16 cellular contexts compared by ENCODE assay signal in genomic region chr1:97832490-97832889, GRCh38.
DNase-seq lines count a peak whose midpoint lies in the region; ATAC-seq and TF ChIP-seq lines count a peak whose summit lies in the region.
"Had no signal": no experiment of that assay in that cellular context is flagged by ENCODE, and none has a peak within 500 bp of the region (broad histone marks: within the 10 kb centered on the region; RNA-seq: fewer than 3 reads in every experiment).

No MANE protein-coding gene starts in this region.

- H2BK15ac ChIP-seq in neuronal stem cell (ENCODE audit: low read length) = no peak overlapping the region

- no peaks in the 10 kb centered on the region for H3K9me3 ChIP-seq in neuronal stem cell (replicated peaks in 1 of 2; ENCODE audit: control insufficient read depth in 2 of 2, insufficient read depth in 1 of 2, low read depth in 1 of 2, low read length in 2 of 2)
- H3K9me3 ChIP-seq in CD8-positive, alpha-beta T cell (ENCODE audit: low read length) = no peaks in the 10 kb centered on the region
- H3K9me3 ChIP-seq: left lung had no signal

- no peak overlapping the region for H3K4me3 Mint-ChIP-seq in CD8-positive, alpha-beta T cell
- H3K4me3 Mint-ChIP-seq: activated CD4-positive, alpha-beta memory T cell treated with anti-CD3 and anti-CD28 coated beads, Interleukin-2, amount 10 ng/mL, durations not matched to agents 7 days and 5 days; CD4-positive, CD25-positive, alpha-beta regulatory T cell; natural killer cell; stimulated activated naive CD8-positive, alpha-beta T cell treated with anti-CD3 and anti-CD28 coated beads, Interleukin-15, amount 100 ng/mL, for 72 hours had no signal

- H3K27ac Mint-ChIP-seq in CD8-positive, alpha-beta T cell = no peak overlapping the region
- H3K27ac Mint-ChIP-seq: activated CD4-positive, alpha-beta memory T cell treated with anti-CD3 and anti-CD28 coated beads, Interleukin-2, amount 10 ng/mL, durations not matched to agents 7 days and 5 days; CD4-positive, CD25-positive, alpha-beta regulatory T cell; stimulated activated naive CD8-positive, alpha-beta T cell treated with anti-CD3 and anti-CD28 coated beads, Interleukin-15, amount 100 ng/mL, for 72 hours had no signal

- DNase-seq in COR-L47 (lab: John Stamatoyannopoulos, UW) (peak; percentile 88), NCI-H1105 (lab: John Stamatoyannopoulos, UW) (peak; percentile 96), RPMI8226 (peak; percentile 39), left ventricle myocardium superior (peak; percentile 35), OCI-M2 (lab: John Stamatoyannopoulos, UW; ENCODE audit: unreplicated experiment) (no peak), neuronal stem cell (ENCODE audit: low spot score) (no peak)
- no peak for DNase-seq in effector CD4-positive, alpha-beta T cell
- no peak for DNase-seq in CD8-positive, alpha-beta T cell
- DNase-seq: activated CD4-positive, alpha-beta memory T cell treated with anti-CD3 and anti-CD28 coated beads, Interleukin-2, amount 10 ng/mL, durations not matched to agents 7 days and 5 days; activated gamma-delta T cell; caudate nucleus; CD4-positive, CD25-positive, alpha-beta regulatory T cell; hippocampal formation; left lung; natural killer cell; stimulated activated naive CD8-positive, alpha-beta T cell treated with anti-CD3 and anti-CD28 coated beads, Interleukin-15, amount 100 ng/mL, for 72 hours had no signal

- H2AK5ac ChIP-seq in neuronal stem cell (ENCODE audit: low read depth, low read length) = no peak overlapping the region

- H2BK12ac ChIP-seq in neuronal stem cell (ENCODE audit: low read length) = no peak overlapping the region

- CTCF ChIA-PET in CD8-positive, alpha-beta T cell (lab: Charles Lee) = no interaction called here

- H3K4me1 Mint-ChIP-seq in CD8-positive, alpha-beta T cell (ENCODE audit: low read depth) = peaks cover 5% of the 10 kb centered on the region
- H3K4me1 Mint-ChIP-seq: activated CD4-positive, alpha-beta memory T cell treated with anti-CD3 and anti-CD28 coated beads, Interleukin-2, amount 10 ng/mL, durations not matched to agents 7 days and 5 days had no signal

- H3K36me3 Mint-ChIP-seq in CD8-positive, alpha-beta T cell = peaks cover 5% of the 10 kb centered on the region
- H3K36me3 Mint-ChIP-seq: natural killer cell had no signal

- H2BK120ac ChIP-seq in neuronal stem cell (ENCODE audit: low read depth, low read length) = no peak overlapping the region

- H4K8ac ChIP-seq in neuronal stem cell (ENCODE audit: low read depth, low read length) = no peak overlapping the region

- peaks cover 0 to 3% of the 10 kb centered on the region in 2 donors for H3K4me1 ChIP-seq in neuronal stem cell (ENCODE audit: control insufficient read depth in 2 of 2, insufficient read depth in 1 of 2, low read depth in 1 of 2, low read length in 2 of 2)
- H3K4me1 ChIP-seq in CD8-positive, alpha-beta T cell (ENCODE audit: insufficient read depth, low read length) = no peaks in the 10 kb centered on the region

- H3K4ac ChIP-seq in neuronal stem cell (ENCODE audit: low read length) = no peak overlapping the region

- no peaks in the 10 kb centered on the region for H3K9me3 Mint-ChIP-seq in CD8-positive, alpha-beta T cell
- H3K9me3 Mint-ChIP-seq: activated CD4-positive, alpha-beta memory T cell treated with anti-CD3 and anti-CD28 coated beads, Interleukin-2, amount 10 ng/mL, durations not matched to agents 7 days and 5 days; CD4-positive, CD25-positive, alpha-beta regulatory T cell; natural killer cell; stimulated activated naive CD8-positive, alpha-beta T cell treated with anti-CD3 and anti-CD28 coated beads, Interleukin-15, amount 100 ng/mL, for 72 hours had no signal

- no peaks in the 10 kb centered on the region for H3K79me1 ChIP-seq in neuronal stem cell (ENCODE audit: low read depth, low read length)

- ATAC-seq in left ventricle myocardium superior = peak; percentile 37
- ATAC-seq in CD8-positive, alpha-beta T cell = no peak
- ATAC-seq: left lung; natural killer cell; stimulated activated naive CD8-positive, alpha-beta T cell treated with anti-CD3 and anti-CD28 coated beads, Interleukin-15, amount 100 ng/mL, for 72 hours had no signal

- no peaks in the 10 kb centered on the region for H3K27me3 ChIP-seq in neuronal stem cell (ENCODE audit: control insufficient read depth in 3 of 3, insufficient read depth in 3 of 3, low read depth in 1 of 3, low read length in 3 of 3)
- H3K27me3 ChIP-seq in CD8-positive, alpha-beta T cell (ENCODE audit: insufficient read depth, low read length) = no peaks in the 10 kb centered on the region
- H3K27me3 ChIP-seq: left lung had no signal

- no peak for TF ChIP-seq CTCF in CD8-positive, alpha-beta T cell (IDR thresholded peaks at IDR 0.05)

- no peaks in the 10 kb centered on the region for H3K27me3 Mint-ChIP-seq in CD8-positive, alpha-beta T cell (ENCODE audit: low read depth)
- H3K27me3 Mint-ChIP-seq: activated CD4-positive, alpha-beta memory T cell treated with anti-CD3 and anti-CD28 coated beads, Interleukin-2, amount 10 ng/mL, durations not matched to agents 7 days and 5 days; CD4-positive, CD25-positive, alpha-beta regulatory T cell; stimulated activated naive CD8-positive, alpha-beta T cell treated with anti-CD3 and anti-CD28 coated beads, Interleukin-15, amount 100 ng/mL, for 72 hours had no signal

- H3K4me2 ChIP-seq in neuronal stem cell (ENCODE audit: insufficient read depth, low read length, poor library complexity, severe bottlenecking) = no peak overlapping the region

- H3K18ac ChIP-seq in neuronal stem cell (ENCODE audit: low read length) = no peak overlapping the region

- H3K4me3 ChIP-seq in neuronal stem cell (ENCODE audit: low read length in 2 of 2) = no peak overlapping the region
- no peak overlapping the region for H3K4me3 ChIP-seq in CD8-positive, alpha-beta T cell (ENCODE audit: low read depth, low read length)
- H3K4me3 ChIP-seq: left lung had no signal

- intact Hi-C loops in left ventricle myocardium superior (cut with micrococcal nuclease) = no loop called here
- intact Hi-C loops in CD8-positive, alpha-beta T cell (cut with DNase I, micrococcal nuclease) = no loop called here

- H4K91ac ChIP-seq in neuronal stem cell (ENCODE audit: low read depth, low read length, poor library complexity) = no peak overlapping the region

- no peak overlapping the region for H3K14ac ChIP-seq in neuronal stem cell (ENCODE audit: low read length)

- no peak overlapping the region for H3K27ac ChIP-seq in neuronal stem cell (replicated peaks; ENCODE audit: low read length)
- no peak overlapping the region for H3K27ac ChIP-seq in CD8-positive, alpha-beta T cell (ENCODE audit: low read depth, low read length)
- H3K27ac ChIP-seq: left lung had no signal

- H2BK5ac ChIP-seq in neuronal stem cell (ENCODE audit: low read length) = no peak overlapping the region

- no CpG with 5 or more reads among the region's 2 CpGs for WGBS in neuronal stem cell (ENCODE audit: extremely low coverage in 2 of 2, insufficient read length in 2 of 2, insufficient replicate concordance in 1 of 2), 2 donors

- no peak overlapping the region for H2AFZ ChIP-seq in neuronal stem cell (ENCODE audit: low read length)

- POLR2A ChIA-PET in CD8-positive, alpha-beta T cell (lab: Charles Lee) = no interaction called here

- H3K23ac ChIP-seq in neuronal stem cell (ENCODE audit: low read depth, low read length, poor library complexity) = no peak overlapping the region

- no peak overlapping the region for H3K9ac ChIP-seq in neuronal stem cell (ENCODE audit: low read depth, low read length, poor library complexity)

- no peaks in the 10 kb centered on the region for H3K36me3 ChIP-seq in neuronal stem cell (replicated peaks in 1 of 2; ENCODE audit: control insufficient read depth in 2 of 2, insufficient read depth in 2 of 2, low read length in 2 of 2)
- no peaks in the 10 kb centered on the region for H3K36me3 ChIP-seq in CD8-positive, alpha-beta T cell (ENCODE audit: insufficient read depth, low read length)

Comparison
In these comparisons a context has a peak if more than half of its experiments do, and no peak if none do; other contexts are left out.
1. DNase-seq: peak in COR-L47 (single experiment), NCI-H1105 (single experiment), RPMI8226 (single experiment) and left ventricle myocardium superior (single experiment); none in OCI-M2 (single experiment), effector CD4-positive, alpha-beta T cell (single experiment), neuronal stem cell (single experiment) and CD8-positive, alpha-beta T cell (0 of 7).